1 cellular context compared by ENCODE assay signal in the genomic region with DNA sequence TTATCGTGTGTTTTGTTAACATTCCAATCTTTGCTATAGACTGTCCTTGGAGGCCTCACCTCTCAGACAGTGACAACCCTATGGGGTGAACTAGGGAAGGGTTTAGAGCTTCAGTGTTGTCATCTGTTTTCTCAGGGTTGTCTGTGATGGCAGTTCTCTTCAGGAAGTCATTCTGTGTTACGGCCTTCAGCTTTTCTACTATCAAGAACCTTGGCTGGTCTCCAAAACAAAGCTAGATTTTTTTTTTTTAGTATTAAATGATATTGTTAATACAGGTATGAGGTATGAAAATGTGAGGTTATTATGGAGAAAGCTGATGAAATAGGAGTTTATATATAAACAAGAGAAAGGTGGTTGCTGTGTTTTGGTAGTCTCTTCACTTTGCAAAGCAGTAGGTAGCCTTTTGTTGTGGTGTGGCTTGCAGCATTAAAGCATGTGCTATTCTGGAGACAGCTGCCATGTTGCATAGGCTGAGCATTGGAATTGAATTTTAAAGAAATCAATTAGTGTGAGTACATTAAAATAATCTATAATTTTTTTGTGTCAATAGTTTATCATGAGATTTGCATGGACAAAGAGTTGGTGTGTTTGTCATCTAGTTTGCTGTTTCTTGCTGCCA.
TF ChIP-seq lines count a peak whose summit lies in the region.

No MANE protein-coding gene starts in this region.

TF ChIP-seq in WTC11, 78 proteins besides CTCF, POLR2A, EP300 and RAD21 (continued from another document):
- TF ChIP-seq, protein P1, sequence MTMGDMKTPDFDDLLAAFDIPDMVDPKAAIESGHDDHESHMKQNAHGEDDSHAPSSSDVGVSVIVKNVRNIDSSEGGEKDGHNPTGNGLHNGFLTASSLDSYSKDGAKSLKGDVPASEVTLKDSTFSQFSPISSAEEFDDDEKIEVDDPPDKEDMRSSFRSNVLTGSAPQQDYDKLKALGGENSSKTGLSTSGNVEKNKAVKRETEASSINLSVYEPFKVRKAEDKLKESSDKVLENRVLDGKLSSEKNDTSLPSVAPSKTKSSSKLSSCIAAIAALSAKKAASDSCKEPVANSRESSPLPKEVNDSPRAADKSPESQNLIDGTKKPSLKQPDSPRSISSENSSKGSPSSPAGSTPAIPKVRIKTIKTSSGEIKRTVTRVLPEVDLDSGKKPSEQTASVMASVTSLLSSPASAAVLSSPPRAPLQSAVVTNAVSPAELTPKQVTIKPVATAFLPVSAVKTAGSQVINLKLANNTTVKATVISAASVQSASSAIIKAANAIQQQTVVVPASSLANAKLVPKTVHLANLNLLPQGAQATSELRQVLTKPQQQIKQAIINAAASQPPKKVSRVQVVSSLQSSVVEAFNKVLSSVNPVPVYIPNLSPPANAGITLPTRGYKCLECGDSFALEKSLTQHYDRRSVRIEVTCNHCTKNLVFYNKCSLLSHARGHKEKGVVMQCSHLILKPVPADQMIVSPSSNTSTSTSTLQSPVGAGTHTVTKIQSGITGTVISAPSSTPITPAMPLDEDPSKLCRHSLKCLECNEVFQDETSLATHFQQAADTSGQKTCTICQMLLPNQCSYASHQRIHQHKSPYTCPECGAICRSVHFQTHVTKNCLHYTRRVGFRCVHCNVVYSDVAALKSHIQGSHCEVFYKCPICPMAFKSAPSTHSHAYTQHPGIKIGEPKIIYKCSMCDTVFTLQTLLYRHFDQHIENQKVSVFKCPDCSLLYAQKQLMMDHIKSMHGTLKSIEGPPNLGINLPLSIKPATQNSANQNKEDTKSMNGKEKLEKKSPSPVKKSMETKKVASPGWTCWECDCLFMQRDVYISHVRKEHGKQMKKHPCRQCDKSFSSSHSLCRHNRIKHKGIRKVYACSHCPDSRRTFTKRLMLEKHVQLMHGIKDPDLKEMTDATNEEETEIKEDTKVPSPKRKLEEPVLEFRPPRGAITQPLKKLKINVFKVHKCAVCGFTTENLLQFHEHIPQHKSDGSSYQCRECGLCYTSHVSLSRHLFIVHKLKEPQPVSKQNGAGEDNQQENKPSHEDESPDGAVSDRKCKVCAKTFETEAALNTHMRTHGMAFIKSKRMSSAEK (CRISPR knock-in tag; IDR thresholded peaks at IDR 0.05; ENCODE audit: borderline replicate concordance), result no peak
- TF ChIP-seq NR2C2 (CRISPR knock-in tag; IDR thresholded peaks at IDR 0.05) (no peak), ZNF138 (CRISPR knock-in tag; conservative IDR thresholded peaks at IDR 0.05) (no peak), IRF1 (CRISPR knock-in tag; IDR thresholded peaks at IDR 0.05) (no peak), CREB1 (CRISPR knock-in tag; IDR thresholded peaks at IDR 0.05) (no peak)
- TF ChIP-seq, protein P2, sequence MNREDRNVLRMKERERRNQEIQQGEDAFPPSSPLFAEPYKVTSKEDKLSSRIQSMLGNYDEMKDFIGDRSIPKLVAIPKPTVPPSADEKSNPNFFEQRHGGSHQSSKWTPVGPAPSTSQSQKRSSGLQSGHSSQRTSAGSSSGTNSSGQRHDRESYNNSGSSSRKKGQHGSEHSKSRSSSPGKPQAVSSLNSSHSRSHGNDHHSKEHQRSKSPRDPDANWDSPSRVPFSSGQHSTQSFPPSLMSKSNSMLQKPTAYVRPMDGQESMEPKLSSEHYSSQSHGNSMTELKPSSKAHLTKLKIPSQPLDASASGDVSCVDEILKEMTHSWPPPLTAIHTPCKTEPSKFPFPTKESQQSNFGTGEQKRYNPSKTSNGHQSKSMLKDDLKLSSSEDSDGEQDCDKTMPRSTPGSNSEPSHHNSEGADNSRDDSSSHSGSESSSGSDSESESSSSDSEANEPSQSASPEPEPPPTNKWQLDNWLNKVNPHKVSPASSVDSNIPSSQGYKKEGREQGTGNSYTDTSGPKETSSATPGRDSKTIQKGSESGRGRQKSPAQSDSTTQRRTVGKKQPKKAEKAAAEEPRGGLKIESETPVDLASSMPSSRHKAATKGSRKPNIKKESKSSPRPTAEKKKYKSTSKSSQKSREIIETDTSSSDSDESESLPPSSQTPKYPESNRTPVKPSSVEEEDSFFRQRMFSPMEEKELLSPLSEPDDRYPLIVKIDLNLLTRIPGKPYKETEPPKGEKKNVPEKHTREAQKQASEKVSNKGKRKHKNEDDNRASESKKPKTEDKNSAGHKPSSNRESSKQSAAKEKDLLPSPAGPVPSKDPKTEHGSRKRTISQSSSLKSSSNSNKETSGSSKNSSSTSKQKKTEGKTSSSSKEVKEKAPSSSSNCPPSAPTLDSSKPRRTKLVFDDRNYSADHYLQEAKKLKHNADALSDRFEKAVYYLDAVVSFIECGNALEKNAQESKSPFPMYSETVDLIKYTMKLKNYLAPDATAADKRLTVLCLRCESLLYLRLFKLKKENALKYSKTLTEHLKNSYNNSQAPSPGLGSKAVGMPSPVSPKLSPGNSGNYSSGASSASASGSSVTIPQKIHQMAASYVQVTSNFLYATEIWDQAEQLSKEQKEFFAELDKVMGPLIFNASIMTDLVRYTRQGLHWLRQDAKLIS (CRISPR knock-in tag; IDR thresholded peaks at IDR 0.05; ENCODE audit: borderline replicate concordance), result no peak
